Comparison of ENCODE assay signal across 10 cellular contexts in genomic region chr17:28042721-28043291, GRCh38. TPM values are rescaled to one million over a fixed set of nuclear protein-coding genes. Genes with fewer than 3 reads are reported as not detected.
DNase-seq lines count a peak whose midpoint lies in the region; FAIRE-seq and TF ChIP-seq lines count a peak whose summit lies in the region.
"Had no signal": no experiment of that assay in that cellular context is flagged by ENCODE, and none has a peak within 500 bp of the region (broad histone marks: within the 10 kb centered on the region; RNA-seq: fewer than 3 reads in every experiment).

No MANE protein-coding gene starts in this region.

- H2BK15ac ChIP-seq in mesendoderm (replicated peaks; ENCODE audit: low read depth) = no peak overlapping the region

- H3K23ac ChIP-seq in mesendoderm (ENCODE audit: low read length) = no peak overlapping the region

- peaks cover 56% of the 10 kb centered on the region for H3K79me2 ChIP-seq in ACC112 (ENCODE audit: control insufficient read depth, insufficient read depth, low read length, unreplicated experiment)
- peaks cover 36% of the 10 kb centered on the region for H3K79me2 ChIP-seq in mesendoderm (ENCODE audit: control insufficient read depth, insufficient read depth, low read length)

- no peak overlapping the region for H3K4ac ChIP-seq in mesendoderm (ENCODE audit: low read depth, low read length)

- no peaks in the 10 kb centered on the region for H3K27me3 ChIP-seq in ACC112 (ENCODE audit: insufficient read depth, low read length)
- no peaks in the 10 kb centered on the region for H3K27me3 ChIP-seq in mesendoderm (ENCODE audit: insufficient read depth, low read length, poor library complexity)

- no peak overlapping the region for H2BK120ac ChIP-seq in mesendoderm (ENCODE audit: low read depth, low read length)

- TF ChIP-seq CTCF in HFF-Myc (IDR thresholded peaks at IDR 0.05; ENCODE audit: low read depth, low read length, missing control alignments) = no peak
- TF ChIP-seq CTCF in astrocyte of the cerebellum (IDR thresholded peaks at IDR 0.05; ENCODE audit: low read depth, low read length, missing control alignments) = no peak

- H3K36me3 ChIP-seq in ACC112 (ENCODE audit: insufficient read depth, low read length) (0 out of 2 replicates have a peak, but pooled peaks cover 3% of the 10 kb centered on the region), mesendoderm (ENCODE audit: control insufficient read depth, insufficient read depth, low read length) (no peaks in the 10 kb centered on the region)
- H3K36me3 ChIP-seq: prostate gland had no signal

- no peak overlapping the region for H2AK5ac ChIP-seq in mesendoderm (ENCODE audit: low read length)

- H3K27ac ChIP-seq in ACC112 (ENCODE audit: low read depth, low read length) = no peak overlapping the region
- H3K27ac ChIP-seq in mesendoderm (ENCODE audit: low read depth, low read length) = no peak overlapping the region
- H3K27ac ChIP-seq in substantia nigra (ENCODE audit: low read depth, low read length, poor library complexity, severe bottlenecking) = no peak overlapping the region

- H3K4me1 ChIP-seq in ACC112 (ENCODE audit: control insufficient read depth, insufficient read depth, low read length, unreplicated experiment) = peaks cover 53% of the 10 kb centered on the region
- peaks cover 11% of the 10 kb centered on the region for H3K4me1 ChIP-seq in mesendoderm (ENCODE audit: control insufficient read depth, low read depth, low read length)

- H3K4me2 ChIP-seq in mesendoderm (ENCODE audit: low read length) = peak overlapping the region; percentile 59

- H3K18ac ChIP-seq in mesendoderm (ENCODE audit: low read length) = no peak overlapping the region

- H2AFZ ChIP-seq in ACC112 (ENCODE audit: low read length, unreplicated experiment) = no peak overlapping the region

- H2BK5ac ChIP-seq in mesendoderm (ENCODE audit: low read length) = no peak overlapping the region

- no peak overlapping the region for H4K8ac ChIP-seq in mesendoderm (ENCODE audit: low read depth, low read length)

- peak overlapping the region; percentile 86 for H3K4me3 ChIP-seq in ACC112 (ENCODE audit: low read depth, low read length)
- H3K4me3 ChIP-seq in HFF-Myc (replicated peaks; ENCODE audit: low read depth, low read length) = peak overlapping the region; percentile 70
- H3K4me3 ChIP-seq in astrocyte of the cerebellum (ENCODE audit: low read depth, low read length) = peak overlapping the region; percentile 67
- no peak overlapping the region for H3K4me3 ChIP-seq in mesendoderm (ENCODE audit: low read length)

- peak overlapping the region; percentile 87 for H3K9ac ChIP-seq in mesendoderm (ENCODE audit: low read length)

- H3K79me1 ChIP-seq in mesendoderm (ENCODE audit: low read length) = peaks cover 9% of the 10 kb centered on the region

- in situ Hi-C loops in astrocyte of the cerebellum (cut with HindIII; ENCODE audit: low sequenced_read_pairs) = no loop called here

- DNase-seq in HFF-Myc (ENCODE audit: extremely low read depth, low read depth) = no peak
- no peak for DNase-seq in astrocyte of the cerebellum (ENCODE audit: low read depth)
- DNase-seq in mesendoderm = no peak
- no peak for DNase-seq in GM19239 (ENCODE audit: insufficient read length, low spot score)
- DNase-seq in substantia nigra (lab: John Stamatoyannopoulos, UW) = no peak
- DNase-seq in NK-92 treated with Interleukin-12 subunit alpha and Interleukin-12 subunit beta, amount 100 ng/mL, for 24 hours (lab: John Stamatoyannopoulos, UW) = no peak
- no peak for DNase-seq in putamen (ENCODE audit: low spot score)
- DNase-seq: SHP77 had no signal

- H4K5ac ChIP-seq in mesendoderm (ENCODE audit: low read length) = no peak overlapping the region

- no CpG with 5 or more reads among the region's 16 CpGs for WGBS in mesendoderm (ENCODE audit: extremely low coverage, insufficient coverage, low lambda C conversion rate)

- no peak for FAIRE-seq in GM19239 (lab: Jason Lieb, UNC)

- peak overlapping the region; percentile 86 for H3K56ac ChIP-seq in mesendoderm (ENCODE audit: low read length)

RNA-seq across cellular contexts. Expression of gene NLK, which starts 0.3 kb away (rescaled TPM):
- polyA plus RNA-seq in mesendoderm (2013, experiment 1 of 2) = 29.4 TPM
- polyA plus RNA-seq in mesendoderm (2013, experiment 2 of 2) = 27.8 TPM
